ENCODE assay signal across 1 cellular context in the genomic region with DNA sequence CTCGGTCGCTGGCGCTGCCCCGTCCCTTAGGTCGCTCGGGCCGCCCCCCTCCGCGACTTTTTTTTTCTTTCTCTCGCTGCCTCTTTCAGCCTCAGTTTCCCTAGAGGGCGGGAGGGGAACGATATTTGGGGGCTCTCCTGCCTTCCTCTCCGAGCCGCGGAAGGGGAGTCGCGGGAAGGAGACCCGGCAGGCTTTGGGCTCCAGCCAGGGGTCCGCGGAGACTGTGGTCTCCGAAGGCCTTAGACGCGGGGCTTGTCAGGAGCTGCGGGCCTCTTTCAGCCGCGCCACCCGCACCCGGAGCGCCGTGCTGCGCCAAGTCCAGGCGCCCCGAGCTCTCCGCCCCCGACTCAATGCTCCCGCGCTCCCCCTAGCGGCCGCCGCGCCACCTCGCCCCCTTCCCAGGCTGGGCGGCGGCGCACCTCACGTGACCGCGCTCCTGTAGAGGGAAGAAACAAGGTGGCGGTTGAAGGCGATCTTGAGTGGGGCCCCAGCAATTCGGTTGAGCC.
TF ChIP-seq lines count a peak whose summit lies in the region.

LRRC37B (plus strand) TSS at position 427 of the 506 bp plus-strand sequence. CDS start 14,010 bp downstream, outside the sequence.

TF ChIP-seq in SK-N-SH treated with all-trans-retinoic acid at 6 μM for 48 hours, 23 proteins besides CTCF, POLR2A, EP300 and RAD21 (continued from another document):
- TF ChIP-seq, protein P1, sequence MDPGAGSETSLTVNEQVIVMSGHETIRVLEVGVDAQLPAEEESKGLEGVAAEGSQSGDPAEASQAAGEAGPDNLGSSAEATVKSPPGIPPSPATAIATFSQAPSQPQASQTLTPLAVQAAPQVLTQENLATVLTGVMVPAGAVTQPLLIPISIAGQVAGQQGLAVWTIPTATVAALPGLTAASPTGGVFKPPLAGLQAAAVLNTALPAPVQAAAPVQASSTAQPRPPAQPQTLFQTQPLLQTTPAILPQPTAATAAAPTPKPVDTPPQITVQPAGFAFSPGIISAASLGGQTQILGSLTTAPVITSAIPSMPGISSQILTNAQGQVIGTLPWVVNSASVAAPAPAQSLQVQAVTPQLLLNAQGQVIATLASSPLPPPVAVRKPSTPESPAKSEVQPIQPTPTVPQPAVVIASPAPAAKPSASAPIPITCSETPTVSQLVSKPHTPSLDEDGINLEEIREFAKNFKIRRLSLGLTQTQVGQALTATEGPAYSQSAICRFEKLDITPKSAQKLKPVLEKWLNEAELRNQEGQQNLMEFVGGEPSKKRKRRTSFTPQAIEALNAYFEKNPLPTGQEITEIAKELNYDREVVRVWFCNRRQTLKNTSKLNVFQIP (CRISPR knock-in tag; IDR thresholded peaks at IDR 0.05; ENCODE audit: borderline replicate concordance, low read depth), result no peak
- no peak for TF ChIP-seq SNAI2 (CRISPR knock-in tag; IDR thresholded peaks at IDR 0.05)
- TF ChIP-seq ZC3H10 (CRISPR knock-in tag; IDR thresholded peaks at IDR 0.05), result no peak
- TF ChIP-seq RARB (CRISPR knock-in tag; IDR thresholded peaks at IDR 0.05), result no peak
- no peak for TF ChIP-seq ZNF8 (CRISPR knock-in tag; IDR thresholded peaks at IDR 0.05)
